Comparison of ENCODE assay signal across 9 cellular contexts in genomic region chr5:147417133-147417813, GRCh38.
A peak's percentile ranks its signal among the peaks of the same experiment; 100 is the strongest.
DNase-seq lines count a peak whose midpoint lies in the region; ATAC-seq and TF ChIP-seq lines count a peak whose summit lies in the region.
"Had no signal": no experiment of that assay in that cellular context is flagged by ENCODE, and none has a peak within 500 bp of the region (broad histone marks: within the 10 kb centered on the region; RNA-seq: fewer than 3 reads in every experiment).

No MANE protein-coding gene starts in this region.

- no peaks in the 10 kb centered on the region for H3K4me1 ChIP-seq in hepatocyte (ENCODE audit: insufficient read depth)
- peaks cover 55% of the 10 kb centered on the region for H3K4me1 ChIP-seq in stomach smooth muscle (ENCODE audit: control insufficient read depth, insufficient read depth, low read length)

- no peaks in the 10 kb centered on the region for H4K20me1 ChIP-seq in hepatocyte (ENCODE audit: insufficient read depth, poor library complexity, severe bottlenecking)

- H3K9me3 ChIP-seq in hepatocyte (ENCODE audit: low read depth) (no peaks in the 10 kb centered on the region), stomach smooth muscle (ENCODE audit: control insufficient read depth in 2 of 2, low read length in 2 of 2) (no peaks in the 10 kb centered on the region)

- in situ Hi-C loops in brain microvascular endothelial cell (cut with HindIII; ENCODE audit: low pct_ligation_motif_present, low sequenced_read_pairs): no loop called here

- no peak overlapping the region for H2AFZ ChIP-seq in hepatocyte

- DNase-seq in NCI-H128 (lab: John Stamatoyannopoulos, UW; ENCODE audit: unreplicated experiment) (peak; percentile 63), brain microvascular endothelial cell (peak; percentile 28), hepatocyte (ENCODE audit: low spot score) (peak; percentile 51), NCI-H146 (lab: John Stamatoyannopoulos, UW) (no peak), 8988T (no peak), hippocampal formation (lab: John Stamatoyannopoulos, UW) (no peak)
- DNase-seq: activated T-cell treated with anti-CD3 and anti-CD28 coated beads, Interleukin-2, amount 50 U/mL, for 1 hour had no signal

- peaks cover 16% of the 10 kb centered on the region for H3K79me2 ChIP-seq in hepatocyte

- H3K36me3 ChIP-seq in brain microvascular endothelial cell (replicated peaks) (no peaks in the 10 kb centered on the region), hepatocyte (replicated peaks; ENCODE audit: insufficient read depth, low read depth) (no peaks in the 10 kb centered on the region), stomach smooth muscle (ENCODE audit: control insufficient read depth in 2 of 2, insufficient read depth in 2 of 2, low read length in 2 of 2) (peaks cover 30 to 50% of the 10 kb centered on the region in 2 donors)

- H3K9ac ChIP-seq in stomach smooth muscle (ENCODE audit: low read length in 2 of 2): peak overlapping the region; percentile 7 to 56

- no peaks in the 10 kb centered on the region for H3K27me3 ChIP-seq in brain microvascular endothelial cell (replicated peaks)
- no peaks in the 10 kb centered on the region for H3K27me3 ChIP-seq in hepatocyte
- no peaks in the 10 kb centered on the region for H3K27me3 ChIP-seq in stomach smooth muscle (ENCODE audit: control insufficient read depth in 1 of 2, insufficient read depth in 2 of 2, low read length in 2 of 2)

- 69% methylated on average over 5 of the region's 5 CpGs for WGBS in hepatocyte (ENCODE audit: low lambda C conversion rate, missing lambda C conversion rate)

- H3K4me2 ChIP-seq in hepatocyte: peak overlapping the region; percentile 12

- H3K4me3 ChIP-seq in brain microvascular endothelial cell (ENCODE audit: low read depth, low read length) (no peak overlapping the region), hepatocyte (no peak overlapping the region), stomach smooth muscle (ENCODE audit: low read length in 2 of 2) (peak overlapping the region in 1 of 2 donors; percentile 24)

- no peak for TF ChIP-seq CTCF in brain microvascular endothelial cell (IDR thresholded peaks at IDR 0.05; ENCODE audit: low read depth, low read length, missing control alignments)
- TF ChIP-seq CTCF in hepatocyte (IDR thresholded peaks at IDR 0.05; ENCODE audit: poor library complexity): no peak

- no peak for ATAC-seq in GM18909 (IDR thresholded peaks at IDR 0.05; ENCODE audit: poor library complexity, unreplicated experiment)

- H3K9me2 ChIP-seq in hepatocyte (replicated peaks; ENCODE audit: insufficient read depth): no peaks in the 10 kb centered on the region

- H3K27ac ChIP-seq in brain microvascular endothelial cell (no peak overlapping the region), hepatocyte (peak overlapping the region; percentile 67), stomach smooth muscle (ENCODE audit: low read length) (peak overlapping the region; percentile 79)

Comparison
In these comparisons a context has a peak if more than half of its experiments do, and no peak if none do; other contexts are left out.
1. DNase-seq: peak in NCI-H128 (single experiment), brain microvascular endothelial cell (single experiment) and hepatocyte (single experiment); none in NCI-H146 (single experiment), 8988T (single experiment) and hippocampal formation (0 of 2).